Comparison of ENCODE assay signal across 1 cellular context in the genomic region with DNA sequence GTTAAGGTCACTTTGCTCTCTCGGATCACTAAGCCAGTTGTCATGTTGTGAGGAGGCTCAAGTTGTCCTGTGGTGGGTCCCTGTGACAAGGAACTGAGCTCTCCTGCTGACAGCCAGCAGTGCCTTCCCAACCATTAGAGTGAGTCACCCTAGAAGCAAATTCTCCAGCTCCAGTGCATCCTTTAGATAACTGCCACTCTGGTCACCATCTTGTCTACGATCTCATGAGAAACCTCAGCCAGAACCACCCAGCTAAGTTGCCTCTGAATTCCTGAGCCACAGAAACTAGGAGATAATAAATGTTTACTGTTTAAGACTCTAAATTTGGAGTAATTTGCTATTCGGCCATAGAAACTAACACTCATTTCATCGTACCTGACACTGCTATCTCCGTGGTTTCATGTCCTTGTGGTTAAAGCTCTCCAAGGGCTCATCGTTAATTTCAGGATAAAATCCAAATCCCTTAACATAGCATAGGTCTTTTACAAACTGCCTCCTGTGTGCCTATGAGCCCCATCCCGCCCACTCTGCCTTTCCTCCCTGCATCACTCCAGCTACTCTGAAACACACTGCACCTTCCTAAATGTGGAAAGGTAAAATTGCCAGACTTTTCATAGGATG.
TF ChIP-seq lines count a peak whose summit lies in the region.

No MANE protein-coding gene starts in this region.

TF ChIP-seq in K562, 482 proteins besides CTCF, POLR2A, EP300 and RAD21 (continued from another document and continues in another):
- TF ChIP-seq, protein P1, sequence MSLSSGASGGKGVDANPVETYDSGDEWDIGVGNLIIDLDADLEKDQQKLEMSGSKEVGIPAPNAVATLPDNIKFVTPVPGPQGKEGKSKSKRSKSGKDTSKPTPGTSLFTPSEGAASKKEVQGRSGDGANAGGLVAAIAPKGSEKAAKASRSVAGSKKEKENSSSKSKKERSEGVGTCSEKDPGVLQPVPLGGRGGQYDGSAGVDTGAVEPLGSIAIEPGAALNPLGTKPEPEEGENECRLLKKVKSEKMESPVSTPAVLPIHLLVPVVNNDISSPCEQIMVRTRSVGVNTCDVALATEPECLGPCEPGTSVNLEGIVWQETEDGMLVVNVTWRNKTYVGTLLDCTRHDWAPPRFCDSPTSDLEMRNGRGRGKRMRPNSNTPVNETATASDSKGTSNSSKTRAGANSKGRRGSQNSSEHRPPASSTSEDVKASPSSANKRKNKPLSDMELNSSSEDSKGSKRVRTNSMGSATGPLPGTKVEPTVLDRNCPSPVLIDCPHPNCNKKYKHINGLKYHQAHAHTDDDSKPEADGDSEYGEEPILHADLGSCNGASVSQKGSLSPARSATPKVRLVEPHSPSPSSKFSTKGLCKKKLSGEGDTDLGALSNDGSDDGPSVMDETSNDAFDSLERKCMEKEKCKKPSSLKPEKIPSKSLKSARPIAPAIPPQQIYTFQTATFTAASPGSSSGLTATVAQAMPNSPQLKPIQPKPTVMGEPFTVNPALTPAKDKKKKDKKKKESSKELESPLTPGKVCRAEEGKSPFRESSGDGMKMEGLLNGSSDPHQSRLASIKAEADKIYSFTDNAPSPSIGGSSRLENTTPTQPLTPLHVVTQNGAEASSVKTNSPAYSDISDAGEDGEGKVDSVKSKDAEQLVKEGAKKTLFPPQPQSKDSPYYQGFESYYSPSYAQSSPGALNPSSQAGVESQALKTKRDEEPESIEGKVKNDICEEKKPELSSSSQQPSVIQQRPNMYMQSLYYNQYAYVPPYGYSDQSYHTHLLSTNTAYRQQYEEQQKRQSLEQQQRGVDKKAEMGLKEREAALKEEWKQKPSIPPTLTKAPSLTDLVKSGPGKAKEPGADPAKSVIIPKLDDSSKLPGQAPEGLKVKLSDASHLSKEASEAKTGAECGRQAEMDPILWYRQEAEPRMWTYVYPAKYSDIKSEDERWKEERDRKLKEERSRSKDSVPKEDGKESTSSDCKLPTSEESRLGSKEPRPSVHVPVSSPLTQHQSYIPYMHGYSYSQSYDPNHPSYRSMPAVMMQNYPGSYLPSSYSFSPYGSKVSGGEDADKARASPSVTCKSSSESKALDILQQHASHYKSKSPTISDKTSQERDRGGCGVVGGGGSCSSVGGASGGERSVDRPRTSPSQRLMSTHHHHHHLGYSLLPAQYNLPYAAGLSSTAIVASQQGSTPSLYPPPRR (CRISPR knock-in tag; IDR thresholded peaks at IDR 0.05; ENCODE audit: borderline replicate concordance), result no peak
- TF ChIP-seq ZNF232 (CRISPR knock-in tag; IDR thresholded peaks at IDR 0.05), result no peak
- TF ChIP-seq, protein P2, sequence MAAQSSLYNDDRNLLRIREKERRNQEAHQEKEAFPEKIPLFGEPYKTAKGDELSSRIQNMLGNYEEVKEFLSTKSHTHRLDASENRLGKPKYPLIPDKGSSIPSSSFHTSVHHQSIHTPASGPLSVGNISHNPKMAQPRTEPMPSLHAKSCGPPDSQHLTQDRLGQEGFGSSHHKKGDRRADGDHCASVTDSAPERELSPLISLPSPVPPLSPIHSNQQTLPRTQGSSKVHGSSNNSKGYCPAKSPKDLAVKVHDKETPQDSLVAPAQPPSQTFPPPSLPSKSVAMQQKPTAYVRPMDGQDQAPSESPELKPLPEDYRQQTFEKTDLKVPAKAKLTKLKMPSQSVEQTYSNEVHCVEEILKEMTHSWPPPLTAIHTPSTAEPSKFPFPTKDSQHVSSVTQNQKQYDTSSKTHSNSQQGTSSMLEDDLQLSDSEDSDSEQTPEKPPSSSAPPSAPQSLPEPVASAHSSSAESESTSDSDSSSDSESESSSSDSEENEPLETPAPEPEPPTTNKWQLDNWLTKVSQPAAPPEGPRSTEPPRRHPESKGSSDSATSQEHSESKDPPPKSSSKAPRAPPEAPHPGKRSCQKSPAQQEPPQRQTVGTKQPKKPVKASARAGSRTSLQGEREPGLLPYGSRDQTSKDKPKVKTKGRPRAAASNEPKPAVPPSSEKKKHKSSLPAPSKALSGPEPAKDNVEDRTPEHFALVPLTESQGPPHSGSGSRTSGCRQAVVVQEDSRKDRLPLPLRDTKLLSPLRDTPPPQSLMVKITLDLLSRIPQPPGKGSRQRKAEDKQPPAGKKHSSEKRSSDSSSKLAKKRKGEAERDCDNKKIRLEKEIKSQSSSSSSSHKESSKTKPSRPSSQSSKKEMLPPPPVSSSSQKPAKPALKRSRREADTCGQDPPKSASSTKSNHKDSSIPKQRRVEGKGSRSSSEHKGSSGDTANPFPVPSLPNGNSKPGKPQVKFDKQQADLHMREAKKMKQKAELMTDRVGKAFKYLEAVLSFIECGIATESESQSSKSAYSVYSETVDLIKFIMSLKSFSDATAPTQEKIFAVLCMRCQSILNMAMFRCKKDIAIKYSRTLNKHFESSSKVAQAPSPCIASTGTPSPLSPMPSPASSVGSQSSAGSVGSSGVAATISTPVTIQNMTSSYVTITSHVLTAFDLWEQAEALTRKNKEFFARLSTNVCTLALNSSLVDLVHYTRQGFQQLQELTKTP (IDR thresholded peaks at IDR 0.05; ENCODE audit: low read depth in 1 of 2, partially characterized antibody in 2 of 2), result no peak
- TF ChIP-seq, protein P3, sequence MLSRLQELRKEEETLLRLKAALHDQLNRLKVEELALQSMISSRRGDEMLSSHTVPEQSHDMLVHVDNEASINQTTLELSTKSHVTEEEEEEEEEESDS (CRISPR knock-in tag; IDR thresholded peaks at IDR 0.05), result no peak
- TF ChIP-seq SMAD3 (CRISPR knock-in tag; conservative IDR thresholded peaks at IDR 0.05), result no peak
- TF ChIP-seq EHMT2 (IDR thresholded peaks at IDR 0.05), result peak; percentile 86
- TF ChIP-seq KLF6 (CRISPR knock-in tag; IDR thresholded peaks at IDR 0.05; ENCODE audit: borderline replicate concordance), result no peak
- TF ChIP-seq, protein P4, sequence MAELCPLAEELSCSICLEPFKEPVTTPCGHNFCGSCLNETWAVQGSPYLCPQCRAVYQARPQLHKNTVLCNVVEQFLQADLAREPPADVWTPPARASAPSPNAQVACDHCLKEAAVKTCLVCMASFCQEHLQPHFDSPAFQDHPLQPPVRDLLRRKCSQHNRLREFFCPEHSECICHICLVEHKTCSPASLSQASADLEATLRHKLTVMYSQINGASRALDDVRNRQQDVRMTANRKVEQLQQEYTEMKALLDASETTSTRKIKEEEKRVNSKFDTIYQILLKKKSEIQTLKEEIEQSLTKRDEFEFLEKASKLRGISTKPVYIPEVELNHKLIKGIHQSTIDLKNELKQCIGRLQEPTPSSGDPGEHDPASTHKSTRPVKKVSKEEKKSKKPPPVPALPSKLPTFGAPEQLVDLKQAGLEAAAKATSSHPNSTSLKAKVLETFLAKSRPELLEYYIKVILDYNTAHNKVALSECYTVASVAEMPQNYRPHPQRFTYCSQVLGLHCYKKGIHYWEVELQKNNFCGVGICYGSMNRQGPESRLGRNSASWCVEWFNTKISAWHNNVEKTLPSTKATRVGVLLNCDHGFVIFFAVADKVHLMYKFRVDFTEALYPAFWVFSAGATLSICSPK (IDR thresholded peaks at IDR 0.05; ENCODE audit: borderline replicate concordance), result no peak
- TF ChIP-seq ZNF165 (CRISPR knock-in tag; IDR thresholded peaks at IDR 0.05; ENCODE audit: borderline replicate concordance), result no peak
- TF ChIP-seq WHSC1 (IDR thresholded peaks at IDR 0.05; ENCODE audit: low read length), result no peak
- no peak for TF ChIP-seq ZSCAN32 (CRISPR knock-in tag; IDR thresholded peaks at IDR 0.05)
- no peak for TF ChIP-seq KHSRP (IDR thresholded peaks at IDR 0.05)
- TF ChIP-seq MXI1 (IDR thresholded peaks at IDR 0.05; ENCODE audit: low read depth, low read length), result no peak
- TF ChIP-seq ZNF444 (CRISPR knock-in tag; IDR thresholded peaks at IDR 0.05), result no peak
- TF ChIP-seq HLTF (IDR thresholded peaks at IDR 0.05), result no peak
- no peak for TF ChIP-seq CC2D1A (IDR thresholded peaks at IDR 0.05)
- TF ChIP-seq NEUROD1 (IDR thresholded peaks at IDR 0.05; ENCODE audit: borderline replicate concordance, low read depth, low read length, partially characterized antibody), result no peak
- no peak for TF ChIP-seq ESRRB (CRISPR knock-in tag; IDR thresholded peaks at IDR 0.05; ENCODE audit: borderline replicate concordance)
- TF ChIP-seq, protein P5, sequence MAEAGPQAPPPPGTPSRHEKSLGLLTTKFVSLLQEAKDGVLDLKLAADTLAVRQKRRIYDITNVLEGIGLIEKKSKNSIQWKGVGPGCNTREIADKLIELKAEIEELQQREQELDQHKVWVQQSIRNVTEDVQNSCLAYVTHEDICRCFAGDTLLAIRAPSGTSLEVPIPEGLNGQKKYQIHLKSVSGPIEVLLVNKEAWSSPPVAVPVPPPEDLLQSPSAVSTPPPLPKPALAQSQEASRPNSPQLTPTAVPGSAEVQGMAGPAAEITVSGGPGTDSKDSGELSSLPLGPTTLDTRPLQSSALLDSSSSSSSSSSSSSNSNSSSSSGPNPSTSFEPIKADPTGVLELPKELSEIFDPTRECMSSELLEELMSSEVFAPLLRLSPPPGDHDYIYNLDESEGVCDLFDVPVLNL (CRISPR knock-in tag; IDR thresholded peaks at IDR 0.05; ENCODE audit: low read depth), result no peak
- TF ChIP-seq, protein P6, sequence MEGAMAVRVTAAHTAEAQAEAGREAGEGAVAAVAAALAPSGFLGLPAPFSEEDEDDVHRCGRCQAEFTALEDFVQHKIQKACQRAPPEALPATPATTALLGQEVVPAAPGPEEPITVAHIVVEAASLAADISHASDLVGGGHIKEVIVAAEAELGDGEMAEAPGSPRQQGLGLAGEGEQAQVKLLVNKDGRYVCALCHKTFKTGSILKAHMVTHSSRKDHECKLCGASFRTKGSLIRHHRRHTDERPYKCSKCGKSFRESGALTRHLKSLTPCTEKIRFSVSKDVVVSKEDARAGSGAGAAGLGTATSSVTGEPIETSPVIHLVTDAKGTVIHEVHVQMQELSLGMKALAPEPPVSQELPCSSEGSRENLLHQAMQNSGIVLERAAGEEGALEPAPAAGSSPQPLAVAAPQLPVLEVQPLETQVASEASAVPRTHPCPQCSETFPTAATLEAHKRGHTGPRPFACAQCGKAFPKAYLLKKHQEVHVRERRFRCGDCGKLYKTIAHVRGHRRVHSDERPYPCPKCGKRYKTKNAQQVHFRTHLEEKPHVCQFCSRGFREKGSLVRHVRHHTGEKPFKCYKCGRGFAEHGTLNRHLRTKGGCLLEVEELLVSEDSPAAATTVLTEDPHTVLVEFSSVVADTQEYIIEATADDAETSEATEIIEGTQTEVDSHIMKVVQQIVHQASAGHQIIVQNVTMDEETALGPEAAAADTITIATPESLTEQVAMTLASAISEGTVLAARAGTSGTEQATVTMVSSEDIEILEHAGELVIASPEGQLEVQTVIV (CRISPR knock-in tag; IDR thresholded peaks at IDR 0.05; ENCODE audit: borderline replicate concordance), result no peak
- TF ChIP-seq, protein P7, sequence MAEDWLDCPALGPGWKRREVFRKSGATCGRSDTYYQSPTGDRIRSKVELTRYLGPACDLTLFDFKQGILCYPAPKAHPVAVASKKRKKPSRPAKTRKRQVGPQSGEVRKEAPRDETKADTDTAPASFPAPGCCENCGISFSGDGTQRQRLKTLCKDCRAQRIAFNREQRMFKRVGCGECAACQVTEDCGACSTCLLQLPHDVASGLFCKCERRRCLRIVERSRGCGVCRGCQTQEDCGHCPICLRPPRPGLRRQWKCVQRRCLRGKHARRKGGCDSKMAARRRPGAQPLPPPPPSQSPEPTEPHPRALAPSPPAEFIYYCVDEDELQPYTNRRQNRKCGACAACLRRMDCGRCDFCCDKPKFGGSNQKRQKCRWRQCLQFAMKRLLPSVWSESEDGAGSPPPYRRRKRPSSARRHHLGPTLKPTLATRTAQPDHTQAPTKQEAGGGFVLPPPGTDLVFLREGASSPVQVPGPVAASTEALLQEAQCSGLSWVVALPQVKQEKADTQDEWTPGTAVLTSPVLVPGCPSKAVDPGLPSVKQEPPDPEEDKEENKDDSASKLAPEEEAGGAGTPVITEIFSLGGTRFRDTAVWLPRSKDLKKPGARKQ (CRISPR knock-in tag; IDR thresholded peaks at IDR 0.05), result no peak
- no peak for TF ChIP-seq GABPA (tag; conservative IDR thresholded peaks at IDR 0.05; ENCODE audit: low read depth)
- TF ChIP-seq TOE1 (IDR thresholded peaks at IDR 0.05; ENCODE audit: borderline replicate concordance), result no peak
- no peak for TF ChIP-seq TOE1 (CRISPR knock-in tag; IDR thresholded peaks at IDR 0.05; ENCODE audit: borderline replicate concordance, low read depth)
- TF ChIP-seq SPI1 (IDR thresholded peaks at IDR 0.05; ENCODE audit: borderline replicate concordance, low read depth, low read length), result no peak
- TF ChIP-seq RBM25 (IDR thresholded peaks at IDR 0.05; ENCODE audit: low read depth, low read length, severe bottlenecking), result no peak
- TF ChIP-seq, protein P8, sequence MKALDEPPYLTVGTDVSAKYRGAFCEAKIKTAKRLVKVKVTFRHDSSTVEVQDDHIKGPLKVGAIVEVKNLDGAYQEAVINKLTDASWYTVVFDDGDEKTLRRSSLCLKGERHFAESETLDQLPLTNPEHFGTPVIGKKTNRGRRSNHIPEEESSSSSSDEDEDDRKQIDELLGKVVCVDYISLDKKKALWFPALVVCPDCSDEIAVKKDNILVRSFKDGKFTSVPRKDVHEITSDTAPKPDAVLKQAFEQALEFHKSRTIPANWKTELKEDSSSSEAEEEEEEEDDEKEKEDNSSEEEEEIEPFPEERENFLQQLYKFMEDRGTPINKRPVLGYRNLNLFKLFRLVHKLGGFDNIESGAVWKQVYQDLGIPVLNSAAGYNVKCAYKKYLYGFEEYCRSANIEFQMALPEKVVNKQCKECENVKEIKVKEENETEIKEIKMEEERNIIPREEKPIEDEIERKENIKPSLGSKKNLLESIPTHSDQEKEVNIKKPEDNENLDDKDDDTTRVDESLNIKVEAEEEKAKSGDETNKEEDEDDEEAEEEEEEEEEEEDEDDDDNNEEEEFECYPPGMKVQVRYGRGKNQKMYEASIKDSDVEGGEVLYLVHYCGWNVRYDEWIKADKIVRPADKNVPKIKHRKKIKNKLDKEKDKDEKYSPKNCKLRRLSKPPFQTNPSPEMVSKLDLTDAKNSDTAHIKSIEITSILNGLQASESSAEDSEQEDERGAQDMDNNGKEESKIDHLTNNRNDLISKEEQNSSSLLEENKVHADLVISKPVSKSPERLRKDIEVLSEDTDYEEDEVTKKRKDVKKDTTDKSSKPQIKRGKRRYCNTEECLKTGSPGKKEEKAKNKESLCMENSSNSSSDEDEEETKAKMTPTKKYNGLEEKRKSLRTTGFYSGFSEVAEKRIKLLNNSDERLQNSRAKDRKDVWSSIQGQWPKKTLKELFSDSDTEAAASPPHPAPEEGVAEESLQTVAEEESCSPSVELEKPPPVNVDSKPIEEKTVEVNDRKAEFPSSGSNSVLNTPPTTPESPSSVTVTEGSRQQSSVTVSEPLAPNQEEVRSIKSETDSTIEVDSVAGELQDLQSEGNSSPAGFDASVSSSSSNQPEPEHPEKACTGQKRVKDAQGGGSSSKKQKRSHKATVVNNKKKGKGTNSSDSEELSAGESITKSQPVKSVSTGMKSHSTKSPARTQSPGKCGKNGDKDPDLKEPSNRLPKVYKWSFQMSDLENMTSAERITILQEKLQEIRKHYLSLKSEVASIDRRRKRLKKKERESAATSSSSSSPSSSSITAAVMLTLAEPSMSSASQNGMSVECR (CRISPR knock-in tag; IDR thresholded peaks at IDR 0.05), result no peak
- TF ChIP-seq, protein P9, sequence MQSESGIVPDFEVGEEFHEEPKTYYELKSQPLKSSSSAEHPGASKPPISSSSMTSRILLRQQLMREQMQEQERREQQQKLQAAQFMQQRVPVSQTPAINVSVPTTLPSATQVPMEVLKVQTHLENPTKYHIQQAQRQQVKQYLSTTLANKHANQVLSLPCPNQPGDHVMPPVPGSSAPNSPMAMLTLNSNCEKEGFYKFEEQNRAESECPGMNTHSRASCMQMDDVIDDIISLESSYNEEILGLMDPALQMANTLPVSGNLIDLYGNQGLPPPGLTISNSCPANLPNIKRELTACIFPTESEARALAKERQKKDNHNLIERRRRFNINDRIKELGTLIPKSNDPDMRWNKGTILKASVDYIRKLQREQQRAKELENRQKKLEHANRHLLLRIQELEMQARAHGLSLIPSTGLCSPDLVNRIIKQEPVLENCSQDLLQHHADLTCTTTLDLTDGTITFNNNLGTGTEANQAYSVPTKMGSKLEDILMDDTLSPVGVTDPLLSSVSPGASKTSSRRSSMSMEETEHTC (IDR thresholded peaks at IDR 0.05), result no peak
- TF ChIP-seq HNRNPH1 (optimal IDR thresholded peaks at IDR 0.05; ENCODE audit: low read depth, low read length), result no peak
- TF ChIP-seq FOXM1 (IDR thresholded peaks at IDR 0.05; ENCODE audit: low read depth), result peak; percentile 35; the same call in 1 of the 2 replicates
- no peak for TF ChIP-seq FOXM1 (CRISPR knock-in tag; IDR thresholded peaks at IDR 0.05; ENCODE audit: low read depth)
